16 cellular contexts compared by ENCODE assay signal in the genomic region with DNA sequence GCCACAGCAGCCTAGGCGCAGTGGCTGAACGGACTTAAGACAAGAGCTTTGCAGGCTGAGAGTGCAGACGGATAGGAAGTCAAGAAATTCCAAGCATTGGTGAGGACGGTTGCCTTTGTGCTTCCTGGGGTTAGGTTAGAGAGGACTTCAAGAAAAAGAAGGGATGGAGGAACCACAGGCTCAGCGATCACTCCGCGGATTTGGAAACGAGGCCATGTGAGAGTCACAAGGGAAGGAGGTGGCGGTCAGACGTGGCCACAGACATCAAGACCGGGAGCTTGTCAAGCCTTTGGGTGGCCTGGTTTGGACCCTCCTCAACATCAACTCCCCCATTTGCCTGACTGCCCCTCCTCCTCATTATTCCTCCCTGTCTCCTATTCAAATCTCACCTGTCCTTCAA.
DNase-seq lines count a peak whose midpoint lies in the region; ATAC-seq, FAIRE-seq and TF ChIP-seq lines count a peak whose summit lies in the region.
"Had no signal": no experiment of that assay in that cellular context is flagged by ENCODE, and none has a peak within 500 bp of the region (broad histone marks: within the 10 kb centered on the region; RNA-seq: fewer than 3 reads in every experiment).

No MANE protein-coding gene starts in this region.

- H3K27me3 ChIP-seq in left ventricle myocardium inferior (ENCODE audit: low read depth) = no peaks in the 10 kb centered on the region
- no peaks in the 10 kb centered on the region for H3K27me3 ChIP-seq in GM12878 (replicated peaks in 1 of 2; ENCODE audit: control insufficient read depth in 2 of 2, insufficient read depth in 2 of 2, low read length in 1 of 2)
- no peaks in the 10 kb centered on the region for H3K27me3 ChIP-seq in mesendoderm (ENCODE audit: insufficient read depth, low read length, poor library complexity)
- H3K27me3 ChIP-seq in uterus = no peaks in the 10 kb centered on the region
- H3K27me3 ChIP-seq: MG63 had no signal

- SMC1A ChIA-PET in GM12878 (lab: Charles Lee; ENCODE audit: uncharacterized antibody, unreplicated experiment) = interaction anchor here (1.8 to 6.1 kb wide), 2 partner anchors 30 to 51 kb away, joined by 4 to 48 read pairs; no protein-coding TSS in a partner anchor

- no peaks in the 10 kb centered on the region for H3K79me1 ChIP-seq in mesendoderm (ENCODE audit: low read length)

- H3K4me3 ChIP-seq in left ventricle myocardium inferior = no peak overlapping the region
- no peak overlapping the region for H3K4me3 ChIP-seq in GM12878
- no peak overlapping the region for H3K4me3 ChIP-seq in mesendoderm (ENCODE audit: low read length)
- H3K4me3 ChIP-seq in uterus = no peak overlapping the region
- H3K4me3 ChIP-seq: MG63 had no signal

- H2BK120ac ChIP-seq in mesendoderm (ENCODE audit: low read depth, low read length) = no peak overlapping the region

- H3K9me3 ChIP-seq in left ventricle myocardium inferior (replicated peaks) (no peaks in the 10 kb centered on the region), GM12878 (replicated peaks; ENCODE audit: control insufficient read depth, insufficient read depth, low read length) (no peaks in the 10 kb centered on the region; the same call in 2 of the 3 replicates), uterus (no peaks in the 10 kb centered on the region)
- H3K9me3 ChIP-seq: MG63 had no signal

- 86% methylated on average over 11 of the region's 11 CpGs for WGBS in GM12878 (ENCODE audit: insufficient coverage, insufficient replicate concordance, low lambda C conversion rate, missing lambda C conversion rate)
- no CpG with 5 or more reads among the region's 11 CpGs for WGBS in mesendoderm (ENCODE audit: extremely low coverage, insufficient coverage, low lambda C conversion rate)

- DNase-seq in left ventricle myocardium inferior (no peak), left cardiac atrium (no peak), GM12878 (ENCODE audit: low read depth, low spot score) (no peak), mesendoderm (peak; percentile 37), uterus (no peak), NOMO-1 treated with DMSO at 0.1 percent for 48 hours (lab: John Stamatoyannopoulos, UW; ENCODE audit: unreplicated experiment) (no peak), GDM1 (lab: John Stamatoyannopoulos, UW) (no peak)
- DNase-seq in stimulated activated naive CD4-positive, alpha-beta T cell (lab: John Stamatoyannopoulos, UW) = no peak
- DNase-seq: AML-193; CD4-positive, CD25-positive, alpha-beta regulatory T cell; H7; MG63; NCI-H1092 treated with DMSO at 0.1 percent for 48 hours; NCI-H187 treated with DMSO at 0.1 percent for 48 hours; SIG-M5 had no signal

- H3K36me3 ChIP-seq in left ventricle myocardium inferior (peaks cover 73% of the 10 kb centered on the region), GM12878 (ENCODE audit: control insufficient read depth in 2 of 2, insufficient read depth in 2 of 2, low read length in 1 of 2) (no peaks in the 10 kb centered on the region), mesendoderm (ENCODE audit: control insufficient read depth, insufficient read depth, low read length) (no peaks in the 10 kb centered on the region), uterus (no peaks in the 10 kb centered on the region)
- H3K36me3 ChIP-seq: MG63 had no signal

- no peak overlapping the region for H4K5ac ChIP-seq in mesendoderm (ENCODE audit: low read length)

- H3K4me2 ChIP-seq in GM12878 (ENCODE audit: control insufficient read depth, insufficient read depth) (no peak overlapping the region), mesendoderm (ENCODE audit: low read length) (no peak overlapping the region)
- H3K4me2 ChIP-seq: KMS-11 had no signal

- H3K79me2 ChIP-seq in GM12878 (ENCODE audit: control insufficient read depth, insufficient read depth, low read length) (no peaks in the 10 kb centered on the region; the same call in 1 of the 2 replicates), mesendoderm (ENCODE audit: control insufficient read depth, insufficient read depth, low read length) (no peaks in the 10 kb centered on the region)

- no peak for FAIRE-seq in GM12878 (lab: Jason Lieb, UNC)

- H2AFZ ChIP-seq in GM12878 (ENCODE audit: control insufficient read depth, low read depth, low read length) = no peak overlapping the region

- TF ChIP-seq EP300 in GM12878 (IDR thresholded peaks at IDR 0.05; ENCODE audit: borderline replicate concordance in 1 of 2, control insufficient read depth in 1 of 2, low read depth in 2 of 2, low read length in 2 of 2) = no peak

- no peak overlapping the region for H2BK15ac ChIP-seq in mesendoderm (replicated peaks; ENCODE audit: low read depth)

- ATAC-seq in left cardiac atrium (no peak), GM12878 (no peak)

- peaks cover 54% of the 10 kb centered on the region for H3K4me1 ChIP-seq in left ventricle myocardium inferior
- H3K4me1 ChIP-seq in GM12878 (ENCODE audit: control insufficient read depth, insufficient read depth, low read length) = peaks cover 40% of the 10 kb centered on the region
- no peaks in the 10 kb centered on the region for H3K4me1 ChIP-seq in mesendoderm (ENCODE audit: control insufficient read depth, low read depth, low read length)
- H3K4me1 ChIP-seq in uterus = no peaks in the 10 kb centered on the region

- POLR2A ChIA-PET in GM12878 (lab: Charles Lee) = interaction anchor here (1.3 to 4.1 kb wide), 2 partner anchors 48 to 63 kb away, joined by 3 to 22 read pairs; a partner anchor contains a TSS

- in situ Hi-C loops in GM12878 (cut with MboI) = no loop called here

- H3K9ac ChIP-seq in GM12878 (ENCODE audit: control insufficient read depth, insufficient read depth, low read length) = no peak overlapping the region
- no peak overlapping the region for H3K9ac ChIP-seq in mesendoderm (ENCODE audit: low read length)
- H3K9ac ChIP-seq: KMS-11 had no signal

- BruUV-seq in GM12878 (replicated peaks; lab: Mats Ljungman, UMichigan) = no TSS peak

- H4K20me1 ChIP-seq in GM12878 (ENCODE audit: control insufficient read depth, insufficient read depth) = no peaks in the 10 kb centered on the region

- H3K56ac ChIP-seq in mesendoderm (ENCODE audit: low read length) = peak overlapping the region; percentile 25

- TF ChIP-seq CTCF in left ventricle myocardium inferior (IDR thresholded peaks at IDR 0.05; ENCODE audit: borderline replicate concordance) (no peak), GM12878 (IDR thresholded peaks at IDR 0.05 in 2 of 3, conservative IDR thresholded peaks at IDR 0.05 in 1 of 3; ENCODE audit: control insufficient read depth in 2 of 3, extremely low read depth in 1 of 3, insufficient read depth in 1 of 3, low read depth in 3 of 3, low read length in 3 of 3) (no peak), uterus (IDR thresholded peaks at IDR 0.05) (no peak)

- H2AK5ac ChIP-seq in mesendoderm (ENCODE audit: low read length) = no peak overlapping the region

- H3K18ac ChIP-seq in mesendoderm (ENCODE audit: low read length) = no peak overlapping the region

- RAD21 ChIA-PET in GM12878 (lab: Charles Lee; ENCODE audit: unreplicated experiment) = interaction anchor here (4.9 kb wide), 1 partner anchor 30 kb away, joined by 28 read pairs; no protein-coding TSS in a partner anchor

- H3K23ac ChIP-seq in mesendoderm (ENCODE audit: low read length) = no peak overlapping the region

- no peak for TF ChIP-seq RAD21 in GM12878 (IDR thresholded peaks at IDR 0.05; ENCODE audit: insufficient read depth, low read depth, low read length)

- H3K27ac ChIP-seq in left ventricle myocardium inferior (replicated peaks) = peak overlapping the region; percentile 57
- H3K27ac ChIP-seq in GM12878 (ENCODE audit: control insufficient read depth, insufficient read depth) = no peak overlapping the region
- no peak overlapping the region for H3K27ac ChIP-seq in mesendoderm (ENCODE audit: low read depth, low read length)
- H3K27ac ChIP-seq in uterus = peak overlapping the region; percentile 47 to 57
- H3K27ac ChIP-seq: KMS-11 had no signal

- intact Hi-C loops in left ventricle myocardium inferior (cut with micrococcal nuclease) (no loop called here), left cardiac atrium (cut with DNase I) (loop anchor here in 1 of 2 donors (10.0 kb wide), 1 partner anchor 52 kb away; no protein-coding TSS in a partner anchor), GM12878 (cut with micrococcal nuclease; ENCODE audit: unreplicated experiment) (no loop called here), uterus (cut with DNase I; ENCODE audit: low total_unique reads) (no loop called here)

- CTCF ChIA-PET in GM12878 (lab: Yijun Ruan, JAX) = no interaction called here

- H4K8ac ChIP-seq in mesendoderm (ENCODE audit: low read depth, low read length) = no peak overlapping the region

- TF ChIP-seq POLR2A in GM12878 (IDR thresholded peaks at IDR 0.05; ENCODE audit: low read depth, low read length) (no peak), uterus (IDR thresholded peaks at IDR 0.05) (no peak)

- H3K4ac ChIP-seq in mesendoderm (ENCODE audit: low read depth, low read length) = no peak overlapping the region

- no peak overlapping the region for H2BK5ac ChIP-seq in mesendoderm (ENCODE audit: low read length)

TF ChIP-seq in GM12878, 131 proteins besides CTCF, POLR2A, EP300 and RAD21 (continues in another document):
- TF ChIP-seq, protein P1, sequence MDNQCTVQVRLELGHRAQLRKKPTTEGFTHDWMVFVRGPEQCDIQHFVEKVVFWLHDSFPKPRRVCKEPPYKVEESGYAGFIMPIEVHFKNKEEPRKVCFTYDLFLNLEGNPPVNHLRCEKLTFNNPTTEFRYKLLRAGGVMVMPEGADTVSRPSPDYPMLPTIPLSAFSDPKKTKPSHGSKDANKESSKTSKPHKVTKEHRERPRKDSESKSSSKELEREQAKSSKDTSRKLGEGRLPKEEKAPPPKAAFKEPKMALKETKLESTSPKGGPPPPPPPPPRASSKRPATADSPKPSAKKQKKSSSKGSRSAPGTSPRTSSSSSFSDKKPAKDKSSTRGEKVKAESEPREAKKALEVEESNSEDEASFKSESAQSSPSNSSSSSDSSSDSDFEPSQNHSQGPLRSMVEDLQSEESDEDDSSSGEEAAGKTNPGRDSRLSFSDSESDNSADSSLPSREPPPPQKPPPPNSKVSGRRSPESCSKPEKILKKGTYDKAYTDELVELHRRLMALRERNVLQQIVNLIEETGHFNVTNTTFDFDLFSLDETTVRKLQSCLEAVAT (IDR thresholded peaks at IDR 0.05) = 0 out of 2 replicates have a peak, but pooled peaks have one; percentile 43

Comparison
In these comparisons a context has a peak if more than half of its experiments do, and no peak if none do; other contexts are left out.
1. H3K27ac ChIP-seq: peak in left ventricle myocardium inferior (single experiment) and uterus (2 of 2); none in GM12878 (single experiment) and mesendoderm (single experiment).